8 cellular contexts compared by ENCODE assay signal in the genomic region with DNA sequence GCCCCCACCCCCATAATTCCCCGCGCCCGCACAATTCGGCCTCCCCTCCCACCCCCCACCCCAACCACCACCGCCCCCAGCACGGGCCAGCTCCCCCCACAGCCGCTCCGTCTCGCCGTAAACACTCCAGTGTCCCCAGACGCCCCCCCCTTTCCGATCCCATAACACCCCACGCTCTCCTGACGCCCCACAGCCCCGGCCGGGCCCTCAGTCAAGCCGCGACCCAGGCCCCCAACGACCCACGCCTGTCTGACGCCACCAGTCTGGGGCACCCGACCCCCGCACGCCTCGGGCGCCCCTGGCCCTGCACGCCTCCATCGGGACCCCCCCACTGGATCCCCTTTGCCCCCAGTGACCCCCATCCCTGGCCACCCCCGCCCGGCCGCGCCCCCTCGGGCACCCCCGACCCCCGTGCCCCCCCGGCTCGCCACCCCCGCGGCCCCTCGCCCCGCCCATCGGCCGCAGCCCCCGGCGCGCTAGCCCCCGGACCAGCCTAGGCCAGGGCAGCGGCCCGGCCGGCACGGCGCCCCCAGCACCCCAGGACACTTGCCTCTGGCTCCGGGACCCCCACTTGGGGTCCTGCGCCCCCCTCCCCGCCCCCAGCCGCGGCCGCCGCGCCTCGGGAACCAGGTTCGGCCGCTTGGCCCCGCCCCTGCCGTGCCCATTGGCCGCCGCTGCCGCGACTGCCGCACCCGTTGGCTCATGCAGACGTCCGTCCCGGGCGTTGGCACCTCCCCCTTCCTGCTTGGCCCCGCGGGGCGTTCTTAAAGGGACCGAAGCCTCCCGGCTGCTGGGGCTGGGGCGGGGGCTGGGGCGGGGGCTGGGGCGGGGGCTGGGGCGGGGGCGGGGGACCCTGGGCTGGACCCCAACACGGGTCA. TPM values are rescaled to one million over a fixed set of nuclear protein-coding genes. Genes with fewer than 3 reads are reported as not detected.
A peak's percentile ranks its signal among the peaks of the same experiment; 100 is the strongest.
DNase-seq lines count a peak whose midpoint lies in the region; ATAC-seq and TF ChIP-seq lines count a peak whose summit lies in the region.

FKBP8 (minus strand) TSS at position 638 of the 878 bp plus-strand sequence. CDS start 1,603 bp downstream, outside the sequence.

- BruUV-seq in Calu3 (replicated peaks; lab: Mats Ljungman, UMichigan) = no TSS peak

- H3K9me3 Mint-ChIP-seq in Calu3 (ENCODE audit: low read depth, unreplicated experiment) = no peaks in the 10 kb centered on the region
- H3K9me3 Mint-ChIP-seq in activated T-cell treated with anti-CD3 and anti-CD28 coated beads, Interleukin-2, amount 50 U/mL, for 24 hours = no peaks in the 10 kb centered on the region

- no peaks in the 10 kb centered on the region for H3K27me3 Mint-ChIP-seq in Calu3 (ENCODE audit: unreplicated experiment)
- no peaks in the 10 kb centered on the region for H3K27me3 Mint-ChIP-seq in activated T-cell treated with anti-CD3 and anti-CD28 coated beads, Interleukin-2, amount 50 U/mL, for 24 hours

- no peaks in the 10 kb centered on the region for H3K9me3 ChIP-seq in mucosa of stomach (ENCODE audit: control insufficient read depth, low read length)

- H3K36me3 Mint-ChIP-seq in Calu3 (ENCODE audit: insufficient read depth, unreplicated experiment) = peaks cover 27% of the 10 kb centered on the region
- peaks cover 38% of the 10 kb centered on the region for H3K36me3 Mint-ChIP-seq in activated T-cell treated with anti-CD3 and anti-CD28 coated beads, Interleukin-2, amount 50 U/mL, for 24 hours (ENCODE audit: low read depth)

- no peak for TF ChIP-seq RAD21 in Ishikawa (IDR thresholded peaks at IDR 0.05; ENCODE audit: low read depth)

- CTCF ChIA-PET in Calu3 (lab: Charles Lee) = interaction anchor here (0.5 kb wide), 1 partner anchor 869 kb away, joined by 3 read pairs; no protein-coding TSS in a partner anchor

- no peaks in the 10 kb centered on the region for H3K27me3 ChIP-seq in mucosa of stomach (ENCODE audit: control insufficient read depth, insufficient read depth, low read length)

- peaks cover 14% of the 10 kb centered on the region for H3K4me1 ChIP-seq in mucosa of stomach (ENCODE audit: control insufficient read depth, insufficient read depth, low read length)

- H3K9ac ChIP-seq in mucosa of stomach (ENCODE audit: low read length) = peak within 1 kb of the TSS; percentile 82

- H3K4me1 Mint-ChIP-seq in Calu3 (ENCODE audit: low read depth, unreplicated experiment) = no peaks in the 10 kb centered on the region
- peaks cover 27% of the 10 kb centered on the region for H3K4me1 Mint-ChIP-seq in activated T-cell treated with anti-CD3 and anti-CD28 coated beads, Interleukin-2, amount 50 U/mL, for 24 hours (ENCODE audit: low read depth)

- H3K4me3 Mint-ChIP-seq in Calu3 (ENCODE audit: low read depth, unreplicated experiment) = peak within 1 kb of the TSS; percentile 83
- H3K4me3 Mint-ChIP-seq in activated T-cell treated with anti-CD3 and anti-CD28 coated beads, Interleukin-2, amount 50 U/mL, for 24 hours = peak within 1 kb of the TSS; percentile 89

- TF ChIP-seq CTCF in Calu3 (IDR thresholded peaks at IDR 0.05; ENCODE audit: unreplicated experiment) = no peak

- intact Hi-C loops in Calu3 (cut with micrococcal nuclease; ENCODE audit: unreplicated experiment) = no loop called here

- peak within 1 kb of the TSS; percentile 36 for H3K4me3 ChIP-seq in mucosa of stomach (ENCODE audit: low read length)

- H3K36me3 ChIP-seq in mucosa of stomach (ENCODE audit: control insufficient read depth, insufficient read depth, low read length) = no peaks in the 10 kb centered on the region

- peak; percentile 91 for DNase-seq in Calu3
- DNase-seq in activated T-cell treated with anti-CD3 and anti-CD28 coated beads, Interleukin-2, amount 50 U/mL, for 24 hours = peak; percentile 96
- DNase-seq in erythroblast (lab: John Stamatoyannopoulos, UW) = peak; percentile 95 to 98
- peak; percentile 83 to 88 for DNase-seq in stimulated activated CD8-positive, alpha-beta memory T cell treated with anti-CD3 and anti-CD28 coated beads, Interleukin-4, amount 100 ng/mL, for 4 hours (ENCODE audit: low read depth in 2 of 2, low spot score in 1 of 2)

- TF ChIP-seq EP300 in Ishikawa (IDR thresholded peaks at IDR 0.05; ENCODE audit: borderline replicate concordance) = no peak

- ATAC-seq in GM21529 (IDR thresholded peaks at IDR 0.05; ENCODE audit: unreplicated experiment) = peak; percentile 86

- TF ChIP-seq POLR2A in erythroblast (IDR thresholded peaks at IDR 0.05; ENCODE audit: low read length) = no peak

- peak within 1 kb of the TSS; percentile 61 for H3K27ac Mint-ChIP-seq in Calu3 (ENCODE audit: unreplicated experiment)
- H3K27ac Mint-ChIP-seq in activated T-cell treated with anti-CD3 and anti-CD28 coated beads, Interleukin-2, amount 50 U/mL, for 24 hours = peak within 1 kb of the TSS; percentile 96

TF ChIP-seq in Ishikawa, 13 proteins besides CTCF, POLR2A, EP300 and RAD21 (continues in another document):
- TF ChIP-seq USF1 (IDR thresholded peaks at IDR 0.05) (no peak), EGR1 (IDR thresholded peaks at IDR 0.05) (no peak), NFIC (IDR thresholded peaks at IDR 0.05) (no peak), REST (IDR thresholded peaks at IDR 0.05; ENCODE audit: low read depth) (no peak), ZBTB7A (IDR thresholded peaks at IDR 0.05; ENCODE audit: low read depth) (peak; percentile 98), TCF12 (IDR thresholded peaks at IDR 0.05; ENCODE audit: low read depth) (no peak; the same call in 1 of the 2 replicates)

TF ChIP-seq in PFSK-1, 5 proteins besides CTCF, POLR2A, EP300 and RAD21:
- TF ChIP-seq FOXP2 (optimal IDR thresholded peaks at IDR 0.05; ENCODE audit: borderline replicate concordance, extremely low read depth, extremely low read length, insufficient read depth) (peak; percentile 71), TAF1 (IDR thresholded peaks at IDR 0.05; ENCODE audit: borderline replicate concordance, insufficient read depth, low read length) (no peak)
TF ChIP-seq in PFSK-1: peak in this region for 1.

RNA-seq across cellular contexts. Expression of gene FKBP8, which starts in this region (rescaled TPM):
- total RNA-seq in Calu3 (2022) = 123 and 126 TPM in 2 replicates
- polyA plus RNA-seq in PFSK-1 (2012; ENCODE audit: insufficient read length, low read depth) = 563 TPM

Comparison
In these comparisons a context has a peak if more than half of its experiments do, and no peak if none do; other contexts are left out.
1. Peak in every context shown above with its lines: DNase-seq, ATAC-seq and H3K4me3 ChIP-seq.